In the genomic region with DNA sequence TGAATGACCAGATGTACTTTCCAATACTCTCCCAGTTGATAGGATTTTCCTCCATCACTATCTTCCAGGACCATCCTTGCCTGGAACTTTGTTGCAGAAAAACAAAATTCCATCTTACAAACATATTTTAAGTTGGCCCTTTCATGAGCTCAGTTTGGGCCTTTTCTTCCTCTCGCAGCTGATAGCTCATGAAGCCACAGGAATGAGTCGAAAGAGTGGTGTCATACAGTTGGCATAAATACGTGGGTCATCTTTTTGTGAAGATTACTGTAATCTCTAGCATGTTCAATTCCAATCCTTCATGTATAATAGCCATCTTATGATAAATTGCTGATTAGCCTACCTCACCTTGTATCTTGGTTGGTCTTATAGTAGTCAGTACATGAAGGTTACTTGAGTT, we compare ENCODE assay signal across 27 cellular contexts.
A peak's percentile ranks its signal among the peaks of the same experiment; 100 is the strongest.
DNase-seq lines count a peak whose midpoint lies in the region; ATAC-seq and TF ChIP-seq lines count a peak whose summit lies in the region.
"Had no signal": no experiment of that assay in that cellular context is flagged by ENCODE, and none has a peak within 500 bp of the region (broad histone marks: within the 10 kb centered on the region; RNA-seq: fewer than 3 reads in every experiment).

No MANE protein-coding gene starts in this region.

- H3K4me1 Mint-ChIP-seq in activated CD4-positive, alpha-beta T cell treated with anti-CD3 and anti-CD28 coated beads, Interleukin-2, amount 10 ng/mL, durations not matched to agents 7 days and 5 days: peaks cover 17% of the 10 kb centered on the region
- H3K4me1 Mint-ChIP-seq in CD4-positive, CD25-positive, alpha-beta regulatory T cell: peaks cover 17 to 23% (median 20%) of the 10 kb centered on the region in 4 donors
- H3K4me1 Mint-ChIP-seq in T-cell (peaks cover 21 to 39% (median 27%) of the 10 kb centered on the region in 3 donors), nephron (peaks cover 31% of the 10 kb centered on the region)
- H3K4me1 Mint-ChIP-seq: endodermal cell had no signal

- H3K27me3 ChIP-seq in CD4-positive, CD25-positive, alpha-beta regulatory T cell (ENCODE audit: control insufficient read depth, insufficient read depth, low read length): no peaks in the 10 kb centered on the region

- no peaks in the 10 kb centered on the region for H3K36me3 ChIP-seq in CD4-positive, CD25-positive, alpha-beta regulatory T cell (ENCODE audit: control insufficient read depth, insufficient read depth, low read length)

- CTCF ChIA-PET in activated CD4-positive, alpha-beta T cell treated with anti-CD3 and anti-CD28 coated beads, Interleukin-2, amount 10 ng/mL, durations not matched to agents 7 days and 5 days (lab: Charles Lee): no interaction called here
- CTCF ChIA-PET in T-cell (lab: Charles Lee): interaction anchor here (0.6 to 1.7 kb wide), 4 partner anchors 15 to 1137 kb away, joined by 3 to 4 read pairs (median 4); no protein-coding TSS in a partner anchor

- no peak overlapping the region for H3K4me3 ChIP-seq in CD4-positive, CD25-positive, alpha-beta regulatory T cell (ENCODE audit: low read depth, low read length)
- H3K4me3 ChIP-seq: GM12878, psoas muscle had no signal

- H3K9me3 ChIP-seq in CD4-positive, CD25-positive, alpha-beta regulatory T cell (ENCODE audit: control insufficient read depth in 2 of 2, low read length in 2 of 2): no peaks in the 10 kb centered on the region
- H3K9me3 ChIP-seq: psoas muscle had no signal

- TF ChIP-seq CTCF in nephron (IDR thresholded peaks at IDR 0.05; ENCODE audit: unreplicated experiment in 3 of 3): no peak

- peaks cover 24% of the 10 kb centered on the region for H3K9me3 Mint-ChIP-seq in activated CD4-positive, alpha-beta T cell treated with anti-CD3 and anti-CD28 coated beads, Interleukin-2, amount 10 ng/mL, durations not matched to agents 7 days and 5 days
- H3K9me3 Mint-ChIP-seq in CD4-positive, CD25-positive, alpha-beta regulatory T cell: peaks cover 0 to 12% (median 4%) of the 10 kb centered on the region in 7 donors
- H3K9me3 Mint-ChIP-seq in T-cell (peaks cover 12 to 16% (median 15%) of the 10 kb centered on the region in 3 donors), nephron (peaks cover 20% of the 10 kb centered on the region)
- H3K9me3 Mint-ChIP-seq: endodermal cell had no signal

- H3K27ac ChIP-seq in CD4-positive, CD25-positive, alpha-beta regulatory T cell (ENCODE audit: insufficient read depth, low read length, poor library complexity, severe bottlenecking): no peak overlapping the region
- H3K27ac ChIP-seq: 22Rv1, psoas muscle had no signal

- peaks cover 11% of the 10 kb centered on the region for H3K36me3 Mint-ChIP-seq in activated CD4-positive, alpha-beta T cell treated with anti-CD3 and anti-CD28 coated beads, Interleukin-2, amount 10 ng/mL, durations not matched to agents 7 days and 5 days (ENCODE audit: low read depth)
- peaks cover 11% of the 10 kb centered on the region for H3K36me3 Mint-ChIP-seq in CD4-positive, CD25-positive, alpha-beta regulatory T cell
- H3K36me3 Mint-ChIP-seq in T-cell (peaks cover 6% of the 10 kb centered on the region), nephron (ENCODE audit: low read depth) (no peaks in the 10 kb centered on the region)
- H3K36me3 Mint-ChIP-seq: CD14-positive monocyte had no signal

- H3K27me3 Mint-ChIP-seq in activated CD4-positive, alpha-beta T cell treated with anti-CD3 and anti-CD28 coated beads, Interleukin-2, amount 10 ng/mL, durations not matched to agents 7 days and 5 days: peaks cover 2% of the 10 kb centered on the region
- H3K27me3 Mint-ChIP-seq in CD4-positive, CD25-positive, alpha-beta regulatory T cell: no peaks in the 10 kb centered on the region
- H3K27me3 Mint-ChIP-seq in T-cell (no peaks in the 10 kb centered on the region), nephron (ENCODE audit: low read depth) (no peaks in the 10 kb centered on the region)
- H3K27me3 Mint-ChIP-seq: dendritic cell treated with granulocyte-macrophage colony-stimulating factor and Interleukin-4, amounts not matched to agents 40 ng/mL and 50 ng/mL, for 4 days had no signal

- no peak for ATAC-seq in CD4-positive, CD25-positive, alpha-beta regulatory T cell (ENCODE audit: low read depth in 2 of 2)
- ATAC-seq in T-cell (replicated peaks in 1 of 4): no peak
- ATAC-seq: left ventricle myocardium superior, psoas muscle, sciatic nerve had no signal

- DNase-seq in activated CD4-positive, alpha-beta T cell treated with anti-CD3 and anti-CD28 coated beads, Interleukin-2, amount 10 ng/mL, durations not matched to agents 7 days and 5 days: no peak
- DNase-seq in activated CD4-positive, alpha-beta T cell treated with anti-CD3 and anti-CD28 coated beads for 4 hours: no peak
- DNase-seq in CD4-positive, CD25-positive, alpha-beta regulatory T cell: no peak
- DNase-seq in T-cell (no peak), DMS 273 (lab: John Stamatoyannopoulos, UW; ENCODE audit: unreplicated experiment) (no peak), DMS79 (lab: John Stamatoyannopoulos, UW) (no peak), foreskin melanocyte (no peak)
- DNase-seq: endodermal cell; H7; head of caudate nucleus; Karpas-422; left ventricle myocardium superior; NCI-H1436; NCI-H2081; NCI-H524 treated with DMSO at 0.1 percent for 48 hours; occipital lobe; psoas muscle; stimulated activated CD4-positive, alpha-beta T cell treated with anti-CD3 and anti-CD28 coated beads, Interleukin-4, amount 100 ng/mL, for 1 hour; trophoblast cell had no signal

- POLR2A ChIA-PET in activated CD4-positive, alpha-beta T cell treated with anti-CD3 and anti-CD28 coated beads, Interleukin-2, amount 10 ng/mL, durations not matched to agents 7 days and 5 days (lab: Charles Lee): no interaction called here
- POLR2A ChIA-PET in T-cell (lab: Charles Lee): interaction anchor here in 1 of 2 donors (0.8 kb wide), 1 partner anchor 105 kb away, joined by 3 read pairs; no protein-coding TSS in a partner anchor

- H3K4me3 Mint-ChIP-seq in activated CD4-positive, alpha-beta T cell treated with anti-CD3 and anti-CD28 coated beads, Interleukin-2, amount 10 ng/mL, durations not matched to agents 7 days and 5 days: no peak overlapping the region
- H3K4me3 Mint-ChIP-seq in CD4-positive, CD25-positive, alpha-beta regulatory T cell: peak overlapping the region in 1 of 4 donors; percentile 32
- H3K4me3 Mint-ChIP-seq in T-cell (peak overlapping the region; percentile 14 to 63 (median 49)), nephron (no peak overlapping the region)
- H3K4me3 Mint-ChIP-seq: activated CD4-positive, alpha-beta T cell treated with anti-CD3 and anti-CD28 coated beads, Interleukin-2, amount 10 ng/mL, durations not matched to agents 24 days and 14 days; CD14-positive monocyte; dendritic cell treated with granulocyte-macrophage colony-stimulating factor and Interleukin-4, amounts not matched to agents 40 ng/mL and 50 ng/mL, for 4 days; endodermal cell; mesothelial cell of epicardium had no signal

- peaks cover 4% of the 10 kb centered on the region for H3K4me1 ChIP-seq in CD4-positive, CD25-positive, alpha-beta regulatory T cell (ENCODE audit: control insufficient read depth, insufficient read depth, low read length, poor library complexity, severe bottlenecking)
- H3K4me1 ChIP-seq: psoas muscle had no signal

- H3K27ac Mint-ChIP-seq in activated CD4-positive, alpha-beta T cell treated with anti-CD3 and anti-CD28 coated beads, Interleukin-2, amount 10 ng/mL, durations not matched to agents 7 days and 5 days: peak overlapping the region; percentile 47
- peak overlapping the region; percentile 82 to 94 (median 91) for H3K27ac Mint-ChIP-seq in CD4-positive, CD25-positive, alpha-beta regulatory T cell
- H3K27ac Mint-ChIP-seq in T-cell (peak overlapping the region; percentile 64 to 84), nephron (peak overlapping the region in 2 of 3 experiments; percentile 27 to 92)
- H3K27ac Mint-ChIP-seq: activated CD4-positive, alpha-beta T cell treated with anti-CD3 and anti-CD28 coated beads, Interleukin-2, amount 10 ng/mL, durations not matched to agents 24 days and 14 days; CD14-positive monocyte; dendritic cell treated with granulocyte-macrophage colony-stimulating factor and Interleukin-4, amounts not matched to agents 40 ng/mL and 50 ng/mL, for 4 days; endodermal cell; mesothelial cell of epicardium had no signal

Comparison
In these comparisons a context has a peak if more than half of its experiments do, and no peak if none do; other contexts are left out.
1. H3K4me3 Mint-ChIP-seq: peak in T-cell (3 of 3); none in activated CD4-positive, alpha-beta T cell treated with anti-CD3 and anti-CD28 coated beads, Interleukin-2, amount 10 ng/mL, durations not matched to agents 7 days and 5 days (single experiment) and nephron (0 of 3).
2. Peak in every context shown above with its lines, with median percentiles within 50 percentile points of each other: H3K27ac Mint-ChIP-seq.